Comparison of ENCODE assay signal across 9 cellular contexts in genomic region chr18:62566199-62566598, GRCh38. TPM values are rescaled to one million over a fixed set of nuclear protein-coding genes. Genes with fewer than 3 reads are reported as not detected.
DNase-seq lines count a peak whose midpoint lies in the region; ATAC-seq and TF ChIP-seq lines count a peak whose summit lies in the region.
"Had no signal": no experiment of that assay in that cellular context is flagged by ENCODE, and none has a peak within 500 bp of the region (broad histone marks: within the 10 kb centered on the region; RNA-seq: fewer than 3 reads in every experiment).

No MANE protein-coding gene starts in this region.

- H3K4me3 Mint-ChIP-seq in glutamatergic neuron (ENCODE audit: unreplicated experiment) = no peak overlapping the region

- peaks cover 13% of the 10 kb centered on the region for H3K36me3 Mint-ChIP-seq in glutamatergic neuron (ENCODE audit: unreplicated experiment)

- TF ChIP-seq CTCF in glutamatergic neuron (IDR thresholded peaks at IDR 0.05; ENCODE audit: partially characterized antibody, unreplicated experiment) = peak; percentile 14

- H3K27ac ChIP-seq in substantia nigra (ENCODE audit: low read depth, low read length, poor library complexity, severe bottlenecking) = no peak overlapping the region
- H3K27ac ChIP-seq: pancreas had no signal

- DNase-seq in activated gamma-delta T cell treated with Interleukin-2 at 50 U/mL for 16 hours (peak; percentile 17), activated gamma-delta T cell (lab: John Stamatoyannopoulos, UW) (no peak), SK-MEL-5 (ENCODE audit: low read depth, low spot score) (peak; percentile 60), glutamatergic neuron (peak; percentile 31), substantia nigra (lab: John Stamatoyannopoulos, UW) (peak in 33 of 49 donors; percentile 7 to 75 (median 33)), cerebellum (ENCODE audit: low spot score) (no peak), NCI-H1417 treated with DMSO at 0.1 percent for 48 hours (lab: John Stamatoyannopoulos, UW) (no peak)

- no peak overlapping the region for H3K27ac Mint-ChIP-seq in glutamatergic neuron (ENCODE audit: unreplicated experiment)

- no peak for ATAC-seq in HG02973 (IDR thresholded peaks at IDR 0.05; ENCODE audit: unreplicated experiment)

- no peaks in the 10 kb centered on the region for H3K4me1 Mint-ChIP-seq in glutamatergic neuron (ENCODE audit: low read depth, unreplicated experiment)

- in situ Hi-C loops in SK-MEL-5 (cut with HindIII; ENCODE audit: low pct_unique_long_range_greater_than_20kb, low sequenced_read_pairs) = no loop called here

- no peaks in the 10 kb centered on the region for H3K9me3 Mint-ChIP-seq in glutamatergic neuron (ENCODE audit: unreplicated experiment)

- H3K27me3 Mint-ChIP-seq in glutamatergic neuron (ENCODE audit: unreplicated experiment) = no peaks in the 10 kb centered on the region

RNA-seq across cellular contexts. Expression of gene ZCCHC2, which starts 43.4 kb away (rescaled TPM):
- 8.4 and 12.7 TPM in 2 replicates for total RNA-seq in SK-MEL-5 (2014; rRNA removed; shearing (Covaris generic))
- 10.5 and 13.9 TPM in 2 replicates for polyA plus RNA-seq in SK-MEL-5 (2015; cell fraction: cytosol; rRNA removed)
- 17.9 and 20.4 TPM in 2 replicates for polyA plus RNA-seq in SK-MEL-5 (2015; cell fraction: nucleus; rRNA removed)
- total RNA-seq in glutamatergic neuron (ENCODE audit: unreplicated experiment) = 9.9 TPM
- total RNA-seq in cerebellum = 15.2 TPM

Comparison
In these comparisons a context has a peak if more than half of its experiments do, and no peak if none do; other contexts are left out.
1. DNase-seq: peak in activated gamma-delta T cell treated with Interleukin-2 at 50 U/mL for 16 hours (single experiment), SK-MEL-5 (single experiment), glutamatergic neuron (single experiment) and substantia nigra (33 of 49); none in activated gamma-delta T cell (single experiment), cerebellum (single experiment) and NCI-H1417 treated with DMSO at 0.1 percent for 48 hours (single experiment).